Comparison of ENCODE assay signal across 8 cellular contexts in genomic region chr15:80152180-80152895, GRCh38. TPM values are rescaled to one million over a fixed set of nuclear protein-coding genes. Genes with fewer than 3 reads are reported as not detected.
DNase-seq lines count a peak whose midpoint lies in the region; ATAC-seq, FAIRE-seq and TF ChIP-seq lines count a peak whose summit lies in the region.

No MANE protein-coding gene starts in this region.

- peak overlapping the region; percentile 72 for H2AFZ ChIP-seq in HCT116 (ENCODE audit: low read depth, low read length, poor library complexity, severe bottlenecking)

- BruUV-seq in HCT116 (replicated peaks; lab: Mats Ljungman, UMichigan) = no TSS peak

- POLR2A ChIA-PET in HCT116 (lab: Charles Lee) = interaction anchor here (1.0 kb wide), 1 partner anchor 229 kb away, joined by 3 read pairs; no protein-coding TSS in a partner anchor

- no peaks in the 10 kb centered on the region for H3K79me2 ChIP-seq in HCT116 (ENCODE audit: insufficient read depth, low read length)

- no peaks in the 10 kb centered on the region for H3K9me3 ChIP-seq in HCT116 (ENCODE audit: control insufficient read depth in 1 of 2, insufficient read depth in 1 of 2, low read depth in 1 of 2, low read length in 2 of 2)
- no peaks in the 10 kb centered on the region for H3K9me3 ChIP-seq in cardiac muscle cell (ENCODE audit: low read depth)
- H3K9me3 ChIP-seq in pancreas = no peaks in the 10 kb centered on the region
- H3K9me3 ChIP-seq in thyroid gland = no peaks in the 10 kb centered on the region

- intact Hi-C loops in HCT116 (cut with micrococcal nuclease) = loop anchor here (5.0 kb wide), 1 partner anchor 80 kb away; no protein-coding TSS in a partner anchor
- intact Hi-C loops in pancreas (cut with DNase I) = loop anchor here in 1 of 3 donors (10.0 kb wide), 1 partner anchor 88 kb away; no protein-coding TSS in a partner anchor
- intact Hi-C loops in thyroid gland (cut with DNase I) = loop anchor here (10.0 kb wide), 1 partner anchor 228 kb away; no protein-coding TSS in a partner anchor

- H3K4me3 ChIP-seq in HCT116 (replicated peaks in 1 of 2; ENCODE audit: low read depth in 1 of 2, low read length in 2 of 2) (peak overlapping the region; percentile 60 to 74), NB4 (ENCODE audit: low read depth, low read length) (peak overlapping the region; percentile 82), cardiac muscle cell (peak overlapping the region; percentile 48), pancreas (peak overlapping the region; percentile 42 to 58 (median 48)), thyroid gland (replicated peaks in 1 of 3) (peak overlapping the region in 2 of 3 donors; percentile 6 to 57)

- peak overlapping the region; percentile 68 for H3K9ac ChIP-seq in HCT116 (ENCODE audit: low read length)

- TF ChIP-seq RAD21 in HCT116 (IDR thresholded peaks at IDR 0.05; ENCODE audit: low read depth) = no peak

- H4K20me1 ChIP-seq in HCT116 (ENCODE audit: insufficient read depth) = no peaks in the 10 kb centered on the region

- ATAC-seq in HCT116 (peak; percentile 87), pancreas (peak; percentile 90 to 93 (median 91))

- H3K27me3 ChIP-seq in HCT116 (ENCODE audit: insufficient read depth, low read length) = no peaks in the 10 kb centered on the region
- H3K27me3 ChIP-seq in cardiac muscle cell = no peaks in the 10 kb centered on the region
- H3K27me3 ChIP-seq in pancreas = no peaks in the 10 kb centered on the region
- no peaks in the 10 kb centered on the region for H3K27me3 ChIP-seq in thyroid gland

- RAD21 ChIA-PET in HCT116 (lab: Charles Lee; ENCODE audit: low non-redundant PET in 1 of 2, low total read pairs in 2 of 2, uncharacterized antibody in 2 of 2, unreplicated experiment in 2 of 2) = interaction anchor here in 1 of 2 experiments (0.7 kb wide), 1 partner anchor 10 kb away, joined by 5 read pairs; no protein-coding TSS in a partner anchor

- TF ChIP-seq POLR2A in HCT116 (IDR thresholded peaks at IDR 0.05; ENCODE audit: borderline replicate concordance, extremely low read depth, insufficient read depth, insufficient read length) = no peak
- peak; percentile 27 for TF ChIP-seq POLR2A in NB4 (IDR thresholded peaks at IDR 0.05; ENCODE audit: extremely low read depth, insufficient read length)
- peak in 1 of 2 donors; percentile 55 for TF ChIP-seq POLR2A in thyroid gland (IDR thresholded peaks at IDR 0.05)

- H3K4me2 ChIP-seq in HCT116 (ENCODE audit: low read length) = peak overlapping the region; percentile 94

- CTCF ChIA-PET in HCT116 (lab: Charles Lee) = no interaction called here

- FAIRE-seq in pancreas (lab: Jason Lieb, UNC) = no peak

- H3K27ac ChIP-seq in HCT116 (ENCODE audit: low read depth, low read length) (no peak overlapping the region), cardiac muscle cell (peak overlapping the region; percentile 59), pancreas (peak overlapping the region; percentile 53 to 74 (median 62)), thyroid gland (peak overlapping the region; percentile 64 to 88 (median 83))

- peaks cover 12 to 25% of the 10 kb centered on the region in 2 experiments; a peak in 3 of 4 replicates for H3K4me1 ChIP-seq in HCT116 (ENCODE audit: control insufficient read depth in 1 of 2, insufficient read depth in 2 of 2, low read length in 2 of 2)
- peaks cover 19% of the 10 kb centered on the region for H3K4me1 ChIP-seq in cardiac muscle cell (ENCODE audit: low read depth)
- no peaks in the 10 kb centered on the region for H3K4me1 ChIP-seq in pancreas
- H3K4me1 ChIP-seq in thyroid gland = peaks cover 26 to 42% of the 10 kb centered on the region in 2 donors

- TF ChIP-seq CTCF in HCT116 (IDR thresholded peaks at IDR 0.05 in 2 of 3, conservative IDR thresholded peaks at IDR 0.05 in 1 of 3; ENCODE audit: borderline replicate concordance in 1 of 3, insufficient read depth in 1 of 3, low read depth in 2 of 3, low read length in 2 of 3) = no peak
- TF ChIP-seq CTCF in NB4 (IDR thresholded peaks at IDR 0.05; ENCODE audit: low read depth, low read length) = no peak
- TF ChIP-seq CTCF in cardiac muscle cell (IDR thresholded peaks at IDR 0.05; ENCODE audit: low read depth, low read length) = no peak
- TF ChIP-seq CTCF in pancreas (IDR thresholded peaks at IDR 0.05) = no peak
- TF ChIP-seq CTCF in thyroid gland (IDR thresholded peaks at IDR 0.05) = no peak

- DNase-seq in EL = peak; percentile 95
- peak; percentile 88 for DNase-seq in HCT116 (ENCODE audit: low read depth, low spot score)
- peak; percentile 97 for DNase-seq in NB4 (ENCODE audit: low read depth)
- peak; percentile 89 to 96 for DNase-seq in SW 1271 (lab: John Stamatoyannopoulos, UW)
- DNase-seq in activated naive CD8-positive, alpha-beta T cell treated with anti-CD3 and anti-CD28 coated beads, Interleukin-2, amount 50 U/mL, for 16 hours (ENCODE audit: low read depth, low spot score) = peak; percentile 93
- DNase-seq in cardiac muscle cell (ENCODE audit: low read depth in 1 of 2, low spot score in 1 of 2) = peak; percentile 93 to 98
- peak; percentile 93 to 99 (median 99) for DNase-seq in pancreas
- peak; percentile 98 for DNase-seq in thyroid gland

- 2% methylated on average over 15 to 37 of the region's 41 CpGs for WGBS in pancreas, 2 donors
- 3% methylated on average over 9 to 12 of the region's 41 CpGs for WGBS in thyroid gland, 2 donors

- H3K9me2 ChIP-seq in HCT116 (ENCODE audit: insufficient read depth) = no peaks in the 10 kb centered on the region

- H3K36me3 ChIP-seq in HCT116 (ENCODE audit: control insufficient read depth in 1 of 2, insufficient read depth in 2 of 2, low read length in 2 of 2) (no peaks in the 10 kb centered on the region), cardiac muscle cell (no peaks in the 10 kb centered on the region), pancreas (no peaks in the 10 kb centered on the region), thyroid gland (no peaks in the 10 kb centered on the region)

TF ChIP-seq in HCT116, 20 proteins besides CTCF, POLR2A, EP300 and RAD21:
- TF ChIP-seq POLR2AphosphoS5 (IDR thresholded peaks at IDR 0.05; ENCODE audit: low read depth, low read length) (0 out of 2 replicates have a peak, but pooled peaks have one; percentile 27), EZH2phosphoT487 (IDR thresholded peaks at IDR 0.05; ENCODE audit: borderline replicate concordance) (no peak), MAX (IDR thresholded peaks at IDR 0.05) (peak; percentile 54)
TF ChIP-seq in HCT116: peak in this region for 2.

RNA-seq across cellular contexts. Expression of gene FAH, which starts 0.5 kb away (rescaled TPM):
- total RNA-seq in HCT116 (2021; ENCODE audit: unreplicated experiment) (20.0 TPM), cardiac muscle cell (18.2 and 25.5 TPM in 2 replicates), pancreas (10 to 100 TPM in 3 of 6 donors, 1 to 10 TPM in 3; 5.0 to 14.8 (median 8.7) TPM), thyroid gland (10 to 100 TPM; 14.0 to 30.2 (median 21.2) TPM)
- polyA plus RNA-seq in HCT116 (2012) = 18.3 and 21.3 TPM in 2 replicates
- polyA plus RNA-seq in cardiac muscle cell (26.1 and 46.4 TPM in 2 replicates), pancreas (10 to 100 TPM; 14.3 to 22.9 TPM)

Comparison
In these comparisons a context has a peak if more than half of its experiments do, and no peak if none do; other contexts are left out.
1. H3K4me3 ChIP-seq: peak in every context shown above with its lines; median percentile 82 in NB4; 67 in HCT116; 48 in cardiac muscle cell; 48 in pancreas; 32 in thyroid gland.